23 cellular contexts compared by ENCODE assay signal in genomic region chr6:156943167-156943566, GRCh38.
DNase-seq lines count a peak whose midpoint lies in the region; ATAC-seq and TF ChIP-seq lines count a peak whose summit lies in the region.
"Had no signal": no experiment of that assay in that cellular context is flagged by ENCODE, and none has a peak within 500 bp of the region (broad histone marks: within the 10 kb centered on the region; RNA-seq: fewer than 3 reads in every experiment).

No MANE protein-coding gene starts in this region.

- H3K4me1 ChIP-seq in adrenal gland (replicated peaks in 1 of 2), result peaks cover 22 to 57% of the 10 kb centered on the region in 2 donors

- ATAC-seq in natural killer cell, result no peak
- ATAC-seq in GM18498 (IDR thresholded peaks at IDR 0.05; ENCODE audit: unreplicated experiment), result no peak
- ATAC-seq: activated naive CD4-positive, alpha-beta T cell treated with anti-CD3 and anti-CD28 coated beads, Interleukin-2, amount 50 U/mL, for 72 hours; activated T-cell treated with anti-CD3 and anti-CD28 coated beads, Interleukin-2, amount 50 U/mL, for 4 hours; esophagus mucosa; upper lobe of right lung had no signal

- TF ChIP-seq POLR2A in adrenal gland (IDR thresholded peaks at IDR 0.05), result no peak

- H3K27ac Mint-ChIP-seq in osteocyte (ENCODE audit: unreplicated experiment) (peak overlapping the region; percentile 86), natural killer cell (peak overlapping the region in 1 of 2 donors; percentile 18)
- no peak overlapping the region for H3K27ac Mint-ChIP-seq in activated CD4-positive, alpha-beta T cell treated with anti-CD3 and anti-CD28 coated beads, Interleukin-2, amount 10 ng/mL, durations not matched to agents 24 days and 14 days
- H3K27ac Mint-ChIP-seq: activated CD4-positive, alpha-beta memory T cell treated with anti-CD3 and anti-CD28 coated beads, Interleukin-2, amount 10 ng/mL, durations not matched to agents 7 days and 5 days had no signal

- intact Hi-C loops in natural killer cell (cut with micrococcal nuclease), result no loop called here
- intact Hi-C loops in adrenal gland (cut with DNase I), result no loop called here
- intact Hi-C loops in activated CD4-positive, alpha-beta T cell treated with anti-CD3 and anti-CD28 coated beads, Interleukin-2, amount 10 ng/mL, durations not matched to agents 24 days and 14 days (cut with micrococcal nuclease), result no loop called here

- H3K9me3 Mint-ChIP-seq in osteocyte (ENCODE audit: unreplicated experiment) (no peaks in the 10 kb centered on the region), natural killer cell (no peaks in the 10 kb centered on the region)
- no peaks in the 10 kb centered on the region for H3K9me3 Mint-ChIP-seq in activated CD4-positive, alpha-beta T cell treated with anti-CD3 and anti-CD28 coated beads, Interleukin-2, amount 10 ng/mL, durations not matched to agents 24 days and 14 days
- H3K9me3 Mint-ChIP-seq: activated CD4-positive, alpha-beta memory T cell treated with anti-CD3 and anti-CD28 coated beads, Interleukin-2, amount 10 ng/mL, durations not matched to agents 7 days and 5 days; activated naive CD4-positive, alpha-beta T cell treated with anti-CD3 and anti-CD28 coated beads, Interleukin-2, amount 50 U/mL, for 72 hours; activated T-cell treated with anti-CD3 and anti-CD28 coated beads, Interleukin-2, amount 50 U/mL, for 4 hours had no signal

- 77 to 82% (median 80%) methylated on average over 6 of the region's 6 CpGs for WGBS in adrenal gland, 4 donors

- H3K4me1 Mint-ChIP-seq in osteocyte (ENCODE audit: unreplicated experiment) (peaks cover 45% of the 10 kb centered on the region), natural killer cell (peaks cover 65% of the 10 kb centered on the region in 2 donors)
- H3K4me1 Mint-ChIP-seq in activated CD4-positive, alpha-beta T cell treated with anti-CD3 and anti-CD28 coated beads, Interleukin-2, amount 10 ng/mL, durations not matched to agents 24 days and 14 days, result peaks cover 7% of the 10 kb centered on the region

- H3K4me3 ChIP-seq in choroid plexus epithelial cell (ENCODE audit: low read depth, low read length), result no peak overlapping the region
- no peak overlapping the region for H3K4me3 ChIP-seq in adrenal gland
- H3K4me3 ChIP-seq: heart right ventricle, K562, lower lobe of right lung, pancreas, stomach, upper lobe of right lung had no signal

- no peaks in the 10 kb centered on the region for H3K27me3 Mint-ChIP-seq in osteocyte (ENCODE audit: unreplicated experiment)
- H3K27me3 Mint-ChIP-seq in natural killer cell (ENCODE audit: low read depth in 2 of 2), result no peaks in the 10 kb centered on the region
- H3K27me3 Mint-ChIP-seq in activated CD4-positive, alpha-beta T cell treated with anti-CD3 and anti-CD28 coated beads, Interleukin-2, amount 10 ng/mL, durations not matched to agents 24 days and 14 days, result no peaks in the 10 kb centered on the region
- H3K27me3 Mint-ChIP-seq: activated CD4-positive, alpha-beta memory T cell treated with anti-CD3 and anti-CD28 coated beads, Interleukin-2, amount 10 ng/mL, durations not matched to agents 7 days and 5 days had no signal

- no peaks in the 10 kb centered on the region for H3K27me3 ChIP-seq in adrenal gland
- H3K27me3 ChIP-seq: heart right ventricle, pancreas, stomach, upper lobe of right lung had no signal

- H3K27ac ChIP-seq in adrenal gland, result no peak overlapping the region
- H3K27ac ChIP-seq: heart right ventricle, HL-60, lower lobe of right lung, stomach, upper lobe of right lung, WERI-Rb-1 had no signal

- no peaks in the 10 kb centered on the region for H3K9me3 ChIP-seq in adrenal gland (replicated peaks in 1 of 3)
- H3K9me3 ChIP-seq: heart right ventricle, lower lobe of right lung, pancreas, stomach, upper lobe of right lung had no signal

- DNase-seq in EH (ENCODE audit: low read depth), result peak; percentile 57
- peak; percentile 35 for DNase-seq in NCI-H146 treated with DMSO at 0.1 percent for 48 hours (lab: John Stamatoyannopoulos, UW; ENCODE audit: unreplicated experiment)
- no peak for DNase-seq in choroid plexus epithelial cell (ENCODE audit: low read depth)
- DNase-seq in osteocyte (ENCODE audit: extremely low spot score, unreplicated experiment), result no peak
- no peak for DNase-seq in natural killer cell
- DNase-seq in adrenal gland, result no peak
- DNase-seq in activated CD4-positive, alpha-beta T cell treated with anti-CD3 and anti-CD28 coated beads, Interleukin-2, amount 10 ng/mL, durations not matched to agents 24 days and 14 days, result no peak
- DNase-seq: activated CD4-positive, alpha-beta memory T cell treated with anti-CD3 and anti-CD28 coated beads, Interleukin-2, amount 10 ng/mL, durations not matched to agents 7 days and 5 days; activated T-cell treated with anti-CD3 and anti-CD28 coated beads, Interleukin-2, amount 50 U/mL, for 4 hours; HCEC 1CT; heart right ventricle; lower lobe of right lung; NCI-H1092 treated with DMSO at 0.1 percent for 48 hours; pancreas; stomach; T-helper 1 cell; upper lobe of right lung; WERI-Rb-1 had no signal

- no peaks in the 10 kb centered on the region for H3K36me3 Mint-ChIP-seq in osteocyte (ENCODE audit: unreplicated experiment)
- no peaks in the 10 kb centered on the region for H3K36me3 Mint-ChIP-seq in natural killer cell
- H3K36me3 Mint-ChIP-seq in activated CD4-positive, alpha-beta T cell treated with anti-CD3 and anti-CD28 coated beads, Interleukin-2, amount 10 ng/mL, durations not matched to agents 24 days and 14 days (ENCODE audit: low read depth), result no peaks in the 10 kb centered on the region

- no peaks in the 10 kb centered on the region for H3K36me3 ChIP-seq in adrenal gland (replicated peaks in 1 of 2)
- H3K36me3 ChIP-seq: heart right ventricle, lower lobe of right lung, pancreas, stomach, upper lobe of right lung, WERI-Rb-1 had no signal

- H3K4me3 Mint-ChIP-seq in osteocyte (ENCODE audit: unreplicated experiment) (peak overlapping the region; percentile 6), natural killer cell (no peak overlapping the region)
- H3K4me3 Mint-ChIP-seq in activated CD4-positive, alpha-beta T cell treated with anti-CD3 and anti-CD28 coated beads, Interleukin-2, amount 10 ng/mL, durations not matched to agents 24 days and 14 days, result no peak overlapping the region
- H3K4me3 Mint-ChIP-seq: activated CD4-positive, alpha-beta memory T cell treated with anti-CD3 and anti-CD28 coated beads, Interleukin-2, amount 10 ng/mL, durations not matched to agents 7 days and 5 days; activated T-cell treated with anti-CD3 and anti-CD28 coated beads, Interleukin-2, amount 50 U/mL, for 4 hours had no signal

- TF ChIP-seq CTCF in choroid plexus epithelial cell (conservative IDR thresholded peaks at IDR 0.05; ENCODE audit: low read depth, low read length) (peak; percentile 39), osteocyte (IDR thresholded peaks at IDR 0.05) (peak; percentile 43), natural killer cell (IDR thresholded peaks at IDR 0.05) (no peak), adrenal gland (IDR thresholded peaks at IDR 0.05) (no peak)

Comparison
In these comparisons a context has a peak if more than half of its experiments do, and no peak if none do; other contexts are left out.
1. DNase-seq: peak in EH (single experiment) and NCI-H146 treated with DMSO at 0.1 percent for 48 hours (single experiment); none in choroid plexus epithelial cell (single experiment), osteocyte (single experiment), natural killer cell (single experiment), adrenal gland (0 of 7) and activated CD4-positive, alpha-beta T cell treated with anti-CD3 and anti-CD28 coated beads, Interleukin-2, amount 10 ng/mL, durations not matched to agents 24 days and 14 days (single experiment).
2. CTCF ChIP-seq: peak in choroid plexus epithelial cell (single experiment) and osteocyte (single experiment); none in natural killer cell (single experiment) and adrenal gland (0 of 6).